ENCODE assay signal across 21 cellular contexts in genomic region chr13:20291037-20291436, GRCh38. TPM values are rescaled to one million over a fixed set of nuclear protein-coding genes. Genes with fewer than 3 reads are reported as not detected.
DNase-seq lines count a peak whose midpoint lies in the region; ATAC-seq, FAIRE-seq and TF ChIP-seq lines count a peak whose summit lies in the region.
"Had no signal": no experiment of that assay in that cellular context is flagged by ENCODE, and none has a peak within 500 bp of the region (broad histone marks: within the 10 kb centered on the region; RNA-seq: fewer than 3 reads in every experiment).

No MANE protein-coding gene starts in this region.

- TF ChIP-seq CTCF in GM12865 (IDR thresholded peaks at IDR 0.05; ENCODE audit: insufficient read depth, low read depth, low read length, missing control alignments) (no peak), KMS-11 (conservative IDR thresholded peaks at IDR 0.05; ENCODE audit: low read depth, low read length) (no peak), OCI-LY7 (conservative IDR thresholded peaks at IDR 0.05; ENCODE audit: low read length) (no peak), stomach (IDR thresholded peaks at IDR 0.05) (no peak)

- TF ChIP-seq EP300 in stomach (IDR thresholded peaks at IDR 0.05) = no peak

- TF ChIP-seq POLR2A in stomach (IDR thresholded peaks at IDR 0.05) = no peak

- peak overlapping the region; percentile 32; the same call in 1 of the 2 replicates for H3K4me2 ChIP-seq in KMS-11
- H3K4me2 ChIP-seq in OCI-LY7 (ENCODE audit: low read length) = no peak overlapping the region
- H3K4me2 ChIP-seq: A549 had no signal

- no peak for ATAC-seq in stimulated activated memory B cell treated with anti-CD40 and anti-IgM and Interleukin-4, amounts not matched to agents 10 μg/mL and 1 μg/mL and 100 μg/mL, for 72 hours
- ATAC-seq: A549; CD8-positive, alpha-beta T cell; HCT116 had no signal

- DNase-seq in GM12865 (ENCODE audit: low read depth) (peak; percentile 5), OCI-LY7 (ENCODE audit: low spot score) (peak; percentile 30), small intestine (peak; percentile 9), AG08396 (ENCODE audit: low spot score) (no peak), stomach (no peak)
- DNase-seq: CD8-positive, alpha-beta T cell; COR-L47; DMS153; DMS79 treated with DMSO at 0.1 percent for 48 hours; GDM1; IMR-90 had no signal

- no peak overlapping the region for H3K4me3 Mint-ChIP-seq in stimulated activated memory B cell treated with anti-CD40 and anti-IgM and Interleukin-4, amounts not matched to agents 10 μg/mL and 1 μg/mL and 100 μg/mL, for 72 hours
- H3K4me3 Mint-ChIP-seq: CD14-positive monocyte; CD8-positive, alpha-beta T cell had no signal

- no peak overlapping the region for H3K4me3 ChIP-seq in GM12865 (ENCODE audit: low read depth, low read length)
- H3K4me3 ChIP-seq in KMS-11 (IDR thresholded peaks at IDR 0.05; ENCODE audit: insufficient read depth, low read depth, low read length) = no peak overlapping the region
- no peak overlapping the region for H3K4me3 ChIP-seq in OCI-LY7 (ENCODE audit: low read depth, low read length, poor library complexity, severe bottlenecking)
- no peak overlapping the region for H3K4me3 ChIP-seq in small intestine (ENCODE audit: low read depth in 1 of 2, low read length in 2 of 2)
- H3K4me3 ChIP-seq in stomach = no peak overlapping the region
- H3K4me3 ChIP-seq: A549 had no signal

- H3K27ac Mint-ChIP-seq in stimulated activated memory B cell treated with anti-CD40 and anti-IgM and Interleukin-4, amounts not matched to agents 10 μg/mL and 1 μg/mL and 100 μg/mL, for 72 hours = no peak overlapping the region
- H3K27ac Mint-ChIP-seq: CD14-positive monocyte; CD8-positive, alpha-beta T cell had no signal

- H4K20me1 ChIP-seq in KMS-11 (ENCODE audit: insufficient read depth) (no peaks in the 10 kb centered on the region), OCI-LY7 (ENCODE audit: insufficient read depth, low read length) (no peaks in the 10 kb centered on the region)

- H3K27ac ChIP-seq in KMS-11 = no peak overlapping the region
- no peak overlapping the region for H3K27ac ChIP-seq in OCI-LY7 (ENCODE audit: low read depth, low read length, poor library complexity, severe bottlenecking)
- no peak overlapping the region for H3K27ac ChIP-seq in small intestine (ENCODE audit: low read depth in 1 of 2, low read length in 1 of 2)
- H3K27ac ChIP-seq in stomach = no peak overlapping the region
- H3K27ac ChIP-seq: A549, HL-60 had no signal

- no peak overlapping the region for H3K9ac ChIP-seq in KMS-11

- FAIRE-seq in small intestine (lab: Jason Lieb, UNC) = no peak
- FAIRE-seq: A549, D721Med, H54 had no signal

- H3K4me1 ChIP-seq in KMS-11 (ENCODE audit: low read depth, poor library complexity, severe bottlenecking) (peaks cover 18% of the 10 kb centered on the region), OCI-LY7 (ENCODE audit: insufficient read depth, low read length, poor library complexity, severe bottlenecking) (peaks cover 7% of the 10 kb centered on the region), small intestine (ENCODE audit: control insufficient read depth in 2 of 2, insufficient read depth in 1 of 2, low read depth in 1 of 2, low read length in 1 of 2) (no peaks in the 10 kb centered on the region), stomach (no peaks in the 10 kb centered on the region)
- H3K4me1 ChIP-seq: A549 had no signal

- CTCF ChIA-PET in OCI-LY7 (lab: Charles Lee; ENCODE audit: unreplicated experiment) = no interaction called here

- POLR2A ChIA-PET in OCI-LY7 (lab: Charles Lee) = interaction anchor here (0.6 kb wide), 1 partner anchor 79 kb away, joined by 4 read pairs; no protein-coding TSS in a partner anchor

- peaks cover 11% of the 10 kb centered on the region for H3K27me3 Mint-ChIP-seq in stimulated activated memory B cell treated with anti-CD40 and anti-IgM and Interleukin-4, amounts not matched to agents 10 μg/mL and 1 μg/mL and 100 μg/mL, for 72 hours

- H3K36me3 ChIP-seq in KMS-11 (ENCODE audit: insufficient read depth) = no peaks in the 10 kb centered on the region
- H3K36me3 ChIP-seq in OCI-LY7 (ENCODE audit: insufficient read depth, low read length) = no peaks in the 10 kb centered on the region
- H3K36me3 ChIP-seq in small intestine (ENCODE audit: control insufficient read depth in 2 of 2, insufficient read depth in 2 of 2, low read length in 2 of 2) = no peaks in the 10 kb centered on the region
- H3K36me3 ChIP-seq in stomach = no peaks in the 10 kb centered on the region

- no peaks in the 10 kb centered on the region for H3K9me2 ChIP-seq in OCI-LY7 (ENCODE audit: insufficient read depth, low read length)

- 30 to 52% (median 39%) methylated on average over 6 to 7 of the region's 7 CpGs for WGBS in small intestine, 3 donors
- WGBS in stomach, 5 donors = 44 to 60% (median 50%) methylated on average over 7 of the region's 7 CpGs

- no peaks in the 10 kb centered on the region for H3K79me2 ChIP-seq in KMS-11 (ENCODE audit: insufficient read depth, low read depth)
- no peaks in the 10 kb centered on the region for H3K79me2 ChIP-seq in OCI-LY7 (ENCODE audit: insufficient read depth, low read depth, low read length)

- H3K36me3 Mint-ChIP-seq in stimulated activated memory B cell treated with anti-CD40 and anti-IgM and Interleukin-4, amounts not matched to agents 10 μg/mL and 1 μg/mL and 100 μg/mL, for 72 hours = no peaks in the 10 kb centered on the region
- H3K36me3 Mint-ChIP-seq: CD14-positive monocyte had no signal

- H3K9me3 ChIP-seq in OCI-LY7 (ENCODE audit: low read length) = peaks cover 4% of the 10 kb centered on the region; the same call in 1 of the 2 replicates
- H3K9me3 ChIP-seq in small intestine (ENCODE audit: control insufficient read depth, low read depth) = no peaks in the 10 kb centered on the region
- peaks cover 7 to 12% (median 10%) of the 10 kb centered on the region in 4 donors for H3K9me3 ChIP-seq in stomach
- H3K9me3 ChIP-seq: A549 had no signal

- intact Hi-C loops in OCI-LY7 (cut with micrococcal nuclease; ENCODE audit: unreplicated experiment) = no loop called here
- intact Hi-C loops in stomach (cut with DNase I; ENCODE audit: low total_unique reads) = no loop called here

- peaks cover 11% of the 10 kb centered on the region for H3K9me3 Mint-ChIP-seq in stimulated activated memory B cell treated with anti-CD40 and anti-IgM and Interleukin-4, amounts not matched to agents 10 μg/mL and 1 μg/mL and 100 μg/mL, for 72 hours

- no peaks in the 10 kb centered on the region for H3K4me1 Mint-ChIP-seq in stimulated activated memory B cell treated with anti-CD40 and anti-IgM and Interleukin-4, amounts not matched to agents 10 μg/mL and 1 μg/mL and 100 μg/mL, for 72 hours
- H3K4me1 Mint-ChIP-seq: CD14-positive monocyte had no signal

- BruUV-seq in OCI-LY7 (replicated peaks; lab: Mats Ljungman, UMichigan) = no TSS peak

- H3K27me3 ChIP-seq in KMS-11 (ENCODE audit: insufficient read depth, low read depth) = no peaks in the 10 kb centered on the region
- no peaks in the 10 kb centered on the region for H3K27me3 ChIP-seq in small intestine (ENCODE audit: control insufficient read depth in 2 of 2, insufficient read depth in 2 of 2, low read length in 2 of 2)
- H3K27me3 ChIP-seq in stomach = peaks cover 0 to 6% (median 0%) of the 10 kb centered on the region in 3 donors

- H2AFZ ChIP-seq in KMS-11 (ENCODE audit: low read depth) (no peak overlapping the region), OCI-LY7 (ENCODE audit: low read length) (no peak overlapping the region)

RNA-seq across cellular contexts. Expression of gene GJB6, which starts 58.9 kb away (rescaled TPM):
- total RNA-seq in OCI-LY7 (2014; rRNA removed; shearing (Covaris generic)) = not detected in 2 replicates
- total RNA-seq in OCI-LY7 (2022) (not detected in 2 replicates), stomach (under 1 TPM in 1 of 5 donors, not detected in 4; 0.73 TPM)
- polyA plus RNA-seq in small intestine (under 1 TPM in 1 of 3 donors, not detected in 2; 0.12 TPM), stomach (10 to 100 TPM in 1 of 3 donors, 1 to 10 TPM in 1, not detected in 1; 1.5 to 41.6 TPM)
- total RNA-seq: IMR-90 had no signal
- polyA plus RNA-seq: AG04450, BJ, CD14-positive monocyte, IMR-90 had no signal

Comparison
In these comparisons a context has a peak if more than half of its experiments do, and no peak if none do; other contexts are left out.
1. DNase-seq: peak in GM12865 (single experiment), OCI-LY7 (single experiment) and small intestine (single experiment); none in AG08396 (single experiment) and stomach (single experiment).